In the genomic region with DNA sequence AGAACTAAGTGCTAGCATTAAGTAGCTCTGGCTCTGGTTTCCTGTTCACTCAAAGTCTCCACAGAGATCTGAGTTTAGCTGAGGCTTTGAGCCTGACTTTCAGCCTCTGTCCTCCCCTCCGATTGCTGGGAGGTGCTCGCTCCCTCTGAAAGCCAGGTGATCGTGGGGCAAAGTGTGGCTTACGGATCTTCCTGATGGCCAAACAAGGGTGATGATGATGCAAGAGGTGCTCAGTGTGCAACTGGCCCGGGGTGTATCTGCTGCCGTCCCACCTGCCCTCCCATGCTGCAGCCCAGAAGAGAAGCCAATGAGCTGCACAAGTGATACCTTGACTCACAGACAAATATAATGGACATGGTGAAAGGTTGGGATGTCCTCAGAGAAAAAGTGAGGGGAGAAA, we compare ENCODE assay signal across 27 cellular contexts.
"Had no signal": no experiment of that assay in that cellular context is flagged by ENCODE, and none has a peak within 500 bp of the region (broad histone marks: within the 10 kb centered on the region; RNA-seq: fewer than 3 reads in every experiment).

No MANE protein-coding gene starts in this region.

- ATAC-seq: activated CD8-positive, alpha-beta T cell treated with anti-CD3 and anti-CD28 coated beads for 36 hours; activated T-cell treated with anti-CD3 and anti-CD28 coated beads, Interleukin-2, amount 50 U/mL, for 72 hours; activated T-helper 17 cell treated with anti-CD3 and anti-CD28 coated beads, Interleukin-2, amount 50 U/mL, for 72 hours had no signal

- H3K4me2 ChIP-seq: KMS-11, PC-9 had no signal

- H3K36me3 Mint-ChIP-seq: activated naive CD8-positive, alpha-beta T cell treated with anti-CD3 and anti-CD28 coated beads for 36 hours had no signal

- H3K4me3 Mint-ChIP-seq: activated CD4-positive, alpha-beta T cell treated with anti-CD3 and anti-CD28 coated beads, Interleukin-2, amount 10 ng/mL, durations not matched to agents 24 days and 14 days; activated CD8-positive, alpha-beta T cell treated with anti-CD3 and anti-CD28 coated beads for 36 hours; activated naive CD8-positive, alpha-beta T cell treated with anti-CD3 and anti-CD28 coated beads for 36 hours; activated T-cell treated with anti-CD3 and anti-CD28 coated beads, Interleukin-2, amount 50 U/mL, for 72 hours; activated T-helper 17 cell treated with anti-CD3 and anti-CD28 coated beads, Interleukin-2, amount 50 U/mL, for 72 hours had no signal

- H3K9me3 ChIP-seq: SJCRH30 had no signal

- H3K9ac ChIP-seq: KMS-11 had no signal

- FAIRE-seq: RCC 7860 had no signal

- H3K4me1 ChIP-seq: SJCRH30 had no signal

- DNase-seq: activated CD4-positive, alpha-beta T cell treated with anti-CD3 and anti-CD28 coated beads, Interleukin-2, amount 10 ng/mL, durations not matched to agents 24 days and 14 days; activated CD4-positive, alpha-beta T cell treated with anti-CD3 and anti-CD28 coated beads, Interleukin-2, amount 50 U/mL, for 4 hours; activated CD8-positive, alpha-beta T cell treated with anti-CD3 and anti-CD28 coated beads for 36 hours; activated effector memory CD4-positive, alpha-beta T cell treated with anti-CD3 and anti-CD28 coated beads, Interleukin-2, amount 50 U/mL, for 16 hours; activated naive CD4-positive, alpha-beta T cell; activated naive CD4-positive, alpha-beta T cell treated with anti-CD3 and anti-CD28 coated beads, Interleukin-2, amount 50 U/mL, for 16 hours; activated naive CD8-positive, alpha-beta T cell treated with anti-CD3 and anti-CD28 coated beads for 36 hours; activated T-cell treated with anti-CD3 and anti-CD28 coated beads, Interleukin-2, amount 50 U/mL, for 1 hour; activated T-cell treated with anti-CD3 and anti-CD28 coated beads, Interleukin-2, amount 50 U/mL, for 72 hours; amniotic stem cell; aorta; brain microvascular endothelial cell; NCI-H1105; NCI-H1417 treated with DMSO at 0.1 percent for 48 hours; NCI-H2081; NCI-H226; NCI-H748 treated with DMSO at 0.1 percent for 48 hours; PC-9; Right ventricle myocardium superior; SJCRH30; T1000; WERI-Rb-1 had no signal

- H3K27ac ChIP-seq: brain microvascular endothelial cell, KMS-11, PC-9, RWPE1, SJCRH30, SK-N-MC, WERI-Rb-1 had no signal

- H3K9me3 Mint-ChIP-seq: activated CD4-positive, alpha-beta T cell treated with anti-CD3 and anti-CD28 coated beads, Interleukin-2, amount 10 ng/mL, durations not matched to agents 24 days and 14 days; activated CD8-positive, alpha-beta T cell treated with anti-CD3 and anti-CD28 coated beads for 36 hours; activated naive CD8-positive, alpha-beta T cell treated with anti-CD3 and anti-CD28 coated beads for 36 hours; activated T-helper 17 cell treated with anti-CD3 and anti-CD28 coated beads, Interleukin-2, amount 50 U/mL, for 72 hours had no signal

- H3K4me3 ChIP-seq: PC-9, SJCRH30, SK-N-MC had no signal

- H3K27me3 ChIP-seq: brain microvascular endothelial cell, SJCRH30 had no signal

- H3K4me1 Mint-ChIP-seq: activated CD4-positive, alpha-beta T cell treated with anti-CD3 and anti-CD28 coated beads, Interleukin-2, amount 10 ng/mL, durations not matched to agents 24 days and 14 days; activated naive CD8-positive, alpha-beta T cell treated with anti-CD3 and anti-CD28 coated beads for 36 hours; activated T-helper 17 cell treated with anti-CD3 and anti-CD28 coated beads, Interleukin-2, amount 50 U/mL, for 72 hours had no signal

- H3K27ac Mint-ChIP-seq: activated CD4-positive, alpha-beta T cell treated with anti-CD3 and anti-CD28 coated beads, Interleukin-2, amount 10 ng/mL, durations not matched to agents 24 days and 14 days; activated CD8-positive, alpha-beta T cell treated with anti-CD3 and anti-CD28 coated beads for 36 hours; activated naive CD8-positive, alpha-beta T cell treated with anti-CD3 and anti-CD28 coated beads for 36 hours; activated T-cell treated with anti-CD3 and anti-CD28 coated beads, Interleukin-2, amount 50 U/mL, for 72 hours; activated T-helper 17 cell treated with anti-CD3 and anti-CD28 coated beads, Interleukin-2, amount 50 U/mL, for 72 hours had no signal

- H2AFZ ChIP-seq: PC-9 had no signal

- H3K36me3 ChIP-seq: brain microvascular endothelial cell, SJCRH30, WERI-Rb-1 had no signal
